Comparison of ENCODE assay signal across 25 cellular contexts in the genomic region with DNA sequence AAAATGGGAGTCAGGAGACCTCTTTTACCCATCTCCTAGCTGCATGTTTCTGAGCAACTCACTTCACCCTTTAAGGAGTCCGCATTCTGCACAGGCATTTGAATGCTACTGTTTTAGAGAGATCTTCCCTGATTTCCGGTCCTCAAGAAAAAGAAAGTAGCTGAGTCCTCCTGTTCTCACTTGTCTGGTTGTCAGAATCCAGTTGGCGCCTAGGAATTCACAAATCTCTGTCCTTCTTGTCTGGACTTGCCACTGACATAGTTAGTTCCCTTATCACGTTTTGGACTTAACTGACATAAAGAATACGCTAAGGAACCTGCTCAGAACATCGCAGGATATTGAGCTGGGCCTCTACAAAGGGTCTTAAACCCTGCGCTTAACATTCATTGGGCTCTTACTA. TPM values are rescaled to one million over a fixed set of nuclear protein-coding genes. Genes with fewer than 3 reads are reported as not detected.
"Had no signal": no experiment of that assay in that cellular context is flagged by ENCODE, and none has a peak within 500 bp of the region (broad histone marks: within the 10 kb centered on the region; RNA-seq: fewer than 3 reads in every experiment).

No MANE protein-coding gene starts in this region.

- H3K4me3 ChIP-seq: lung had no signal

- ATAC-seq: activated CD4-positive, alpha-beta T cell treated with anti-CD3 and anti-CD28 coated beads for 36 hours; activated CD8-positive, alpha-beta memory T cell treated with anti-CD3 and anti-CD28 coated beads, Interleukin-2, amount 10 ng/mL, durations not matched to agents 7 days and 5 days; left lobe of liver; T-helper 17 cell had no signal

- H3K4me3 Mint-ChIP-seq: activated CD4-positive, alpha-beta memory T cell treated with anti-CD3 and anti-CD28 coated beads for 36 hours; activated CD4-positive, alpha-beta T cell treated with anti-CD3 and anti-CD28 coated beads for 36 hours; activated CD8-positive, alpha-beta memory T cell treated with anti-CD3 and anti-CD28 coated beads, Interleukin-2, amount 10 ng/mL, durations not matched to agents 7 days and 5 days; activated naive CD8-positive, alpha-beta T cell treated with anti-CD3 and anti-CD28 coated beads, Interleukin-2, amount 10 ng/mL, durations not matched to agents 7 days and 5 days; nephron progenitor cell; stimulated activated naive CD8-positive, alpha-beta T cell treated with anti-CD3 and anti-CD28 coated beads, Interleukin-15, Interleukin-2, amounts not matched to agents 100 ng/mL and 50 ng/mL, for 24 hours; T-helper 17 cell; type B pancreatic cell had no signal

- H3K36me3 Mint-ChIP-seq: activated CD4-positive, alpha-beta memory T cell treated with anti-CD3 and anti-CD28 coated beads for 36 hours; activated CD8-positive, alpha-beta memory T cell treated with anti-CD3 and anti-CD28 coated beads, Interleukin-2, amount 10 ng/mL, durations not matched to agents 7 days and 5 days; activated naive CD8-positive, alpha-beta T cell treated with anti-CD3 and anti-CD28 coated beads, Interleukin-2, amount 10 ng/mL, durations not matched to agents 7 days and 5 days; type B pancreatic cell had no signal

- H3K9me3 Mint-ChIP-seq: activated CD4-positive, alpha-beta memory T cell treated with anti-CD3 and anti-CD28 coated beads for 36 hours; activated naive CD8-positive, alpha-beta T cell treated with anti-CD3 and anti-CD28 coated beads, Interleukin-2, amount 10 ng/mL, durations not matched to agents 7 days and 5 days; activated T-helper 2 cell treated with anti-CD3 and anti-CD28 coated beads, Interferon-gamma antibody, Interleukin-2, Interleukin-4, amounts not matched to agents 10 μg/mL and 5 μg/mL and 100 μg/mL, durations not matched to agents 14 hours and 24 hours and 36 hours; stimulated activated naive CD8-positive, alpha-beta T cell treated with anti-CD3 and anti-CD28 coated beads, Interleukin-15, Interleukin-2, amounts not matched to agents 100 ng/mL and 50 ng/mL, for 24 hours; type B pancreatic cell had no signal

- FAIRE-seq: frontal cortex, kidney had no signal

- DNase-seq: activated CD4-positive, alpha-beta memory T cell treated with anti-CD3 and anti-CD28 coated beads for 36 hours; activated CD4-positive, alpha-beta T cell treated with anti-CD3 and anti-CD28 coated beads for 36 hours; activated CD8-positive, alpha-beta memory T cell treated with anti-CD3 and anti-CD28 coated beads, Interleukin-2, amount 10 ng/mL, durations not matched to agents 7 days and 5 days; activated naive CD4-positive, alpha-beta T cell treated with Interleukin-2 at 50 U/mL for 16 hours; activated naive CD8-positive, alpha-beta T cell treated with anti-CD3 and anti-CD28 coated beads, Interleukin-2, amount 10 ng/mL, durations not matched to agents 7 days and 5 days; activated T-cell treated with anti-CD3 and anti-CD28 coated beads, Interleukin-2, amount 50 U/mL, for 1 hour; amygdala; caudate nucleus; head of caudate nucleus; kidney; midbrain; nephron progenitor cell; stimulated activated CD4-positive, alpha-beta T cell treated with anti-CD3 and anti-CD28 coated beads, Interleukin-2, amount 100 ng/mL, for 24 hours; T-helper 17 cell had no signal

- H3K4me1 Mint-ChIP-seq: activated CD4-positive, alpha-beta T cell treated with anti-CD3 and anti-CD28 coated beads for 36 hours; activated CD8-positive, alpha-beta memory T cell treated with anti-CD3 and anti-CD28 coated beads, Interleukin-2, amount 10 ng/mL, durations not matched to agents 7 days and 5 days; activated naive CD8-positive, alpha-beta T cell treated with anti-CD3 and anti-CD28 coated beads, Interleukin-2, amount 10 ng/mL, durations not matched to agents 7 days and 5 days; T-helper 17 cell had no signal

- H3K27ac Mint-ChIP-seq: activated CD4-positive, alpha-beta memory T cell treated with anti-CD3 and anti-CD28 coated beads for 36 hours; activated CD4-positive, alpha-beta T cell treated with anti-CD3 and anti-CD28 coated beads for 36 hours; activated CD8-positive, alpha-beta memory T cell treated with anti-CD3 and anti-CD28 coated beads, Interleukin-2, amount 10 ng/mL, durations not matched to agents 7 days and 5 days; activated naive CD8-positive, alpha-beta T cell treated with anti-CD3 and anti-CD28 coated beads, Interleukin-2, amount 10 ng/mL, durations not matched to agents 7 days and 5 days; activated T-helper 2 cell treated with anti-CD3 and anti-CD28 coated beads, Interferon-gamma antibody, Interleukin-2, Interleukin-4, amounts not matched to agents 10 μg/mL and 5 μg/mL and 100 μg/mL, durations not matched to agents 14 hours and 24 hours and 36 hours; nephron progenitor cell; stimulated activated naive CD8-positive, alpha-beta T cell treated with anti-CD3 and anti-CD28 coated beads, Interleukin-15, Interleukin-2, amounts not matched to agents 100 ng/mL and 50 ng/mL, for 24 hours; T-helper 17 cell; type B pancreatic cell had no signal

RNA-seq across cellular contexts. Expression of gene OR5P3, which starts 27.4 kb away (rescaled TPM):
- total RNA-seq: activated CD4-positive, alpha-beta memory T cell treated with anti-CD3 and anti-CD28 coated beads for 36 hours; activated CD4-positive, alpha-beta T cell treated with anti-CD3 and anti-CD28 coated beads for 36 hours; activated CD8-positive, alpha-beta memory T cell treated with anti-CD3 and anti-CD28 coated beads, Interleukin-2, amount 10 ng/mL, durations not matched to agents 7 days and 5 days; activated naive CD8-positive, alpha-beta T cell treated with anti-CD3 and anti-CD28 coated beads, Interleukin-2, amount 10 ng/mL, durations not matched to agents 7 days and 5 days; activated T-helper 2 cell treated with anti-CD3 and anti-CD28 coated beads, Interferon-gamma antibody, Interleukin-2, Interleukin-4, amounts not matched to agents 10 μg/mL and 5 μg/mL and 100 μg/mL, durations not matched to agents 14 hours and 24 hours and 36 hours; dermis microvascular lymphatic vessel endothelial cell; epithelial cell of proximal tubule; frontal cortex; kidney; left lobe of liver; myocyte; posterior vena cava; skeletal muscle tissue; T-helper 17 cell had no signal
- polyA plus RNA-seq: lung had no signal
